Comparison of ENCODE assay signal across 12 cellular contexts in the genomic region with DNA sequence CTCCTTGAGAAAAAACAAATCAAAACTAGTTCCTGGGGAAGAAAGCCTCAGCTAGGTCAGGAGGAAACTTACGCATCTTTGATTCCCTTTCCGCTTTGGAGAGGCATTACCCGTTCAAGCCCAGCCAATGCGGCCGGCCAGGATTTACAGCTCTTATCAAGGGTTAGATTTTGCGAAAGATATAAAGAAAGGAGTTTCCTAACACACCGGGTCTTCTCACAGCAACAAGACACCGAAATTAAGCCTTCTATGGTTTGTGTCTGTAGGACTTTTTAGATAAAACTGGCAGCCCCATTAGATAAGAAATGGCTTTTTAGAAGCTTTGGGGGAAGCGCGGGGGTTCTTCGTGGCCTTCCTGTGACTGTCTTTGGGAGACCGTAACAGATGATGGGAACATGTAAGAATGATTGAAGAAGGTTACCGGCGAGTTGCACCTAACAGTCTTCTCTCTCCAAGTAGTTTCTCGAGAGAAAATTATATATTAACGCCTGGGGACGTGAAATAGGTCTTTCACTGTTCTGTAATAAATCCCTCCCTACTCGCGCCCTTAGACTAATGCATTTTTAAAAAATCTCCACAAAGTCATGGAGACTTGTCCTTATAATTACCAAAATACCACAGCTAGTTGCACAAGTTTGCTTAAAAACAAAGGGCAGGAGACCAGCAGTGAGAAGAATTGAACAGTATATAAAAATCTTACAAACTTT. TPM values are rescaled to one million over a fixed set of nuclear protein-coding genes. Genes with fewer than 3 reads are reported as not detected.
DNase-seq lines count a peak whose midpoint lies in the region; ATAC-seq and TF ChIP-seq lines count a peak whose summit lies in the region.
"Had no signal": no experiment of that assay in that cellular context is flagged by ENCODE, and none has a peak within 500 bp of the region (broad histone marks: within the 10 kb centered on the region; RNA-seq: fewer than 3 reads in every experiment).

No MANE protein-coding gene starts in this region.

- CTCF ChIA-PET in activated naive CD4-positive, alpha-beta T cell treated with anti-CD3 and anti-CD28 coated beads for 36 hours (lab: Charles Lee), result no interaction called here

- H3K4me1 ChIP-seq in BE2C, result peaks cover 3% of the 10 kb centered on the region; the same call in 1 of the 2 replicates
- H3K4me1 ChIP-seq in HUES48 (ENCODE audit: control insufficient read depth, insufficient read depth, low read length), result peaks cover 88% of the 10 kb centered on the region
- H3K4me1 ChIP-seq in breast epithelium, result peaks cover 0 to 8% of the 10 kb centered on the region in 2 donors

- no peak for ATAC-seq in GM21576 (IDR thresholded peaks at IDR 0.05; ENCODE audit: unreplicated experiment)
- ATAC-seq: activated CD4-positive, alpha-beta T cell treated with anti-CD3 and anti-CD28 coated beads for 36 hours; CD8-positive, alpha-beta T cell had no signal

- peaks cover 51% of the 10 kb centered on the region for H3K27me3 Mint-ChIP-seq in mesothelial cell of epicardium (ENCODE audit: low read depth)
- H3K27me3 Mint-ChIP-seq in activated naive CD4-positive, alpha-beta T cell treated with anti-CD3 and anti-CD28 coated beads for 36 hours (ENCODE audit: low read depth), result peaks cover 91% of the 10 kb centered on the region

- H3K36me3 ChIP-seq in BE2C (peaks cover 3% of the 10 kb centered on the region), HUES48 (ENCODE audit: control insufficient read depth, insufficient read depth, low read length) (no peaks in the 10 kb centered on the region), breast epithelium (no peaks in the 10 kb centered on the region), H7 (replicated peaks; ENCODE audit: control insufficient read depth, insufficient read depth, low read length) (no peaks in the 10 kb centered on the region)
- H3K36me3 ChIP-seq: ovary had no signal

- peak overlapping the region; percentile 88 for H3K4me3 ChIP-seq in BE2C (ENCODE audit: low read depth, low read length)
- peak overlapping the region; percentile 67 for H3K4me3 ChIP-seq in HUES48 (ENCODE audit: low read depth, low read length)
- peak overlapping the region in 2 of 3 donors; percentile 3 to 47 for H3K4me3 ChIP-seq in breast epithelium
- H3K4me3 ChIP-seq in H7 (ENCODE audit: insufficient read depth, low read depth, low read length), result no peak overlapping the region
- H3K4me3 ChIP-seq: K562, ovary had no signal

- TF ChIP-seq CTCF in BE2C (IDR thresholded peaks at IDR 0.05; ENCODE audit: low read depth, low read length) (no peak), breast epithelium (IDR thresholded peaks at IDR 0.05) (no peak), mesothelial cell of epicardium (IDR thresholded peaks at IDR 0.05; ENCODE audit: unreplicated experiment) (no peak)

- peaks cover 77% of the 10 kb centered on the region for H3K4me1 Mint-ChIP-seq in mesothelial cell of epicardium
- H3K4me1 Mint-ChIP-seq in activated naive CD4-positive, alpha-beta T cell treated with anti-CD3 and anti-CD28 coated beads for 36 hours (ENCODE audit: low read depth), result peaks cover 16% of the 10 kb centered on the region

- H3K27ac ChIP-seq in HUES48 (ENCODE audit: low read depth, low read length), result no peak overlapping the region
- no peak overlapping the region for H3K27ac ChIP-seq in breast epithelium
- H3K27ac ChIP-seq: ovary had no signal

- no peaks in the 10 kb centered on the region for H3K27me3 ChIP-seq in BE2C
- H3K27me3 ChIP-seq in HUES48 (ENCODE audit: control insufficient read depth, insufficient read depth, low read length), result peaks cover 98% of the 10 kb centered on the region
- peaks cover 0 to 99% of the 10 kb centered on the region in 2 donors for H3K27me3 ChIP-seq in breast epithelium
- H3K27me3 ChIP-seq in H7 (ENCODE audit: control insufficient read depth, insufficient read depth, low read length), result peaks cover 95% of the 10 kb centered on the region
- H3K27me3 ChIP-seq: ovary had no signal

- DNase-seq in BE2C (peak; percentile 47), breast epithelium (ENCODE audit: low spot score in 2 of 2) (no peak), mesothelial cell of epicardium (ENCODE audit: low spot score in 2 of 2, unreplicated experiment in 2 of 2) (no peak), H7 (no peak), SKM-1 (lab: John Stamatoyannopoulos, UW; ENCODE audit: unreplicated experiment) (no peak)
- DNase-seq in activated naive CD4-positive, alpha-beta T cell treated with anti-CD3 and anti-CD28 coated beads for 36 hours, result no peak
- DNase-seq: activated CD4-positive, alpha-beta T cell treated with anti-CD3 and anti-CD28 coated beads for 36 hours; CD8-positive, alpha-beta T cell; ovary had no signal

- H3K4me3 Mint-ChIP-seq in mesothelial cell of epicardium, result peak overlapping the region; percentile 93
- H3K4me3 Mint-ChIP-seq in activated naive CD4-positive, alpha-beta T cell treated with anti-CD3 and anti-CD28 coated beads for 36 hours, result no peak overlapping the region
- H3K4me3 Mint-ChIP-seq: CD8-positive, alpha-beta T cell had no signal

- no peaks in the 10 kb centered on the region for H3K9me3 Mint-ChIP-seq in mesothelial cell of epicardium
- no peaks in the 10 kb centered on the region for H3K9me3 Mint-ChIP-seq in activated naive CD4-positive, alpha-beta T cell treated with anti-CD3 and anti-CD28 coated beads for 36 hours
- H3K9me3 Mint-ChIP-seq: CD8-positive, alpha-beta T cell had no signal

- H3K9me3 ChIP-seq in BE2C (no peaks in the 10 kb centered on the region), HUES48 (ENCODE audit: control insufficient read depth, insufficient read depth, low read length) (no peaks in the 10 kb centered on the region), breast epithelium (no peaks in the 10 kb centered on the region)
- H3K9me3 ChIP-seq: ovary had no signal

- peak overlapping the region; percentile 96 for H3K27ac Mint-ChIP-seq in mesothelial cell of epicardium
- H3K27ac Mint-ChIP-seq in activated naive CD4-positive, alpha-beta T cell treated with anti-CD3 and anti-CD28 coated beads for 36 hours, result no peak overlapping the region
- H3K27ac Mint-ChIP-seq: activated CD4-positive, alpha-beta T cell treated with anti-CD3 and anti-CD28 coated beads for 36 hours; CD8-positive, alpha-beta T cell had no signal

- intact Hi-C loops in breast epithelium (cut with DNase I; ENCODE audit: low total_unique reads), result no loop called here
- intact Hi-C loops in activated naive CD4-positive, alpha-beta T cell treated with anti-CD3 and anti-CD28 coated beads for 36 hours (cut with micrococcal nuclease), result loop anchor here (2.0 to 5.0 kb wide), 3 partner anchors 419 to 975 kb away; no protein-coding TSS in a partner anchor

- no peak overlapping the region for H3K9ac ChIP-seq in HUES48 (ENCODE audit: low read depth, low read length)

- no peak for TF ChIP-seq POLR2A in breast epithelium (IDR thresholded peaks at IDR 0.05)

- H3K36me3 Mint-ChIP-seq in mesothelial cell of epicardium, result no peaks in the 10 kb centered on the region
- no peaks in the 10 kb centered on the region for H3K36me3 Mint-ChIP-seq in activated naive CD4-positive, alpha-beta T cell treated with anti-CD3 and anti-CD28 coated beads for 36 hours (ENCODE audit: low read depth)
- H3K36me3 Mint-ChIP-seq: CD8-positive, alpha-beta T cell had no signal

RNA-seq across cellular contexts. Expression of a gene that starts 1.3 kb away (rescaled TPM):
- polyA plus RNA-seq in BE2C (2012; ENCODE audit: insufficient read depth, insufficient read length, low read depth), result 79.9 TPM
- total RNA-seq in breast epithelium (1 to 10 TPM in 1 of 3 donors, not detected in 2; 1.6 TPM), mesothelial cell of epicardium (12.0 to 14.7 TPM (median 13.7 TPM) in 3 replicates)
- total RNA-seq in H7 (2014; rRNA removed; shearing (Covaris generic)), result 0.07 and 0.10 TPM in 2 replicates
- total RNA-seq in activated naive CD4-positive, alpha-beta T cell treated with anti-CD3 and anti-CD28 coated beads for 36 hours, result not detected
- total RNA-seq: activated CD4-positive, alpha-beta T cell treated with anti-CD3 and anti-CD28 coated beads for 36 hours; CD8-positive, alpha-beta T cell; K562; ovary had no signal
- polyA plus RNA-seq: K562, ovary had no signal
